In genomic region chr16:70770968-70771552, GRCh38 we compare ENCODE assay signal across 8 cellular contexts. TPM values are rescaled to one million over a fixed set of nuclear protein-coding genes. Genes with fewer than 3 reads are reported as not detected.
A peak's percentile ranks its signal among the peaks of the same experiment; 100 is the strongest.
DNase-seq lines count a peak whose midpoint lies in the region; ATAC-seq and TF ChIP-seq lines count a peak whose summit lies in the region.

No MANE protein-coding gene starts in this region.

- H3K9me3 ChIP-seq in Caco-2 (no peaks in the 10 kb centered on the region), HCT116 (ENCODE audit: control insufficient read depth in 1 of 2, insufficient read depth in 1 of 2, low read depth in 1 of 2, low read length in 2 of 2) (no peaks in the 10 kb centered on the region), Peyer's patch (no peaks in the 10 kb centered on the region)

- H3K9me3 Mint-ChIP-seq in Caco-2 (ENCODE audit: unreplicated experiment) (no peaks in the 10 kb centered on the region), osteocyte (ENCODE audit: unreplicated experiment) (no peaks in the 10 kb centered on the region)
- H3K9me3 Mint-ChIP-seq in activated T-helper 2 cell treated with anti-CD3 and anti-CD28 coated beads, Interferon-gamma antibody, Interleukin-2, Interleukin-4, amounts not matched to agents 10 μg/mL and 5 μg/mL and 100 μg/mL, durations not matched to agents 14 hours and 24 hours and 36 hours = no peaks in the 10 kb centered on the region

- H3K79me2 ChIP-seq in HCT116 (ENCODE audit: insufficient read depth, low read length) = no peaks in the 10 kb centered on the region

- BruUV-seq in Caco-2 (replicated peaks; lab: Mats Ljungman, UMichigan) (no TSS peak), HCT116 (replicated peaks; lab: Mats Ljungman, UMichigan) (no TSS peak)

- no peaks in the 10 kb centered on the region for H3K4me1 ChIP-seq in Caco-2
- peaks cover 3 to 18% of the 10 kb centered on the region in 2 experiments for H3K4me1 ChIP-seq in HCT116 (ENCODE audit: control insufficient read depth in 1 of 2, insufficient read depth in 2 of 2, low read length in 2 of 2)
- no peaks in the 10 kb centered on the region for H3K4me1 ChIP-seq in Peyer's patch

- no peaks in the 10 kb centered on the region for H3K9me2 ChIP-seq in HCT116 (ENCODE audit: insufficient read depth)

- H3K27ac ChIP-seq in HCT116 (ENCODE audit: low read depth, low read length) = no peak overlapping the region
- H3K27ac ChIP-seq in Peyer's patch = no peak overlapping the region

- no peak overlapping the region for H2AFZ ChIP-seq in HCT116 (ENCODE audit: low read depth, low read length, poor library complexity, severe bottlenecking)

- no peaks in the 10 kb centered on the region; the same call in 1 of the 2 replicates for H3K36me3 ChIP-seq in Caco-2 (ENCODE audit: control insufficient read depth, insufficient read depth, low read length)
- peaks cover 0 to 2% of the 10 kb centered on the region in 2 experiments; a peak in 2 of 4 replicates for H3K36me3 ChIP-seq in HCT116 (ENCODE audit: control insufficient read depth in 1 of 2, insufficient read depth in 2 of 2, low read length in 2 of 2)
- peaks cover 0 to 57% (median 0%) of the 10 kb centered on the region in 3 donors for H3K36me3 ChIP-seq in Peyer's patch

- TF ChIP-seq POLR2A in HCT116 (IDR thresholded peaks at IDR 0.05; ENCODE audit: borderline replicate concordance, extremely low read depth, insufficient read depth, insufficient read length) (no peak), Peyer's patch (IDR thresholded peaks at IDR 0.05) (no peak)

- peaks cover 52% of the 10 kb centered on the region for H3K36me3 Mint-ChIP-seq in Caco-2 (ENCODE audit: insufficient read depth, unreplicated experiment)
- H3K36me3 Mint-ChIP-seq in activated T-helper 2 cell treated with anti-CD3 and anti-CD28 coated beads, Interferon-gamma antibody, Interleukin-2, Interleukin-4, amounts not matched to agents 10 μg/mL and 5 μg/mL and 100 μg/mL, durations not matched to agents 14 hours and 24 hours and 36 hours (ENCODE audit: low read depth) = peaks cover 12% of the 10 kb centered on the region
- peaks cover 21% of the 10 kb centered on the region for H3K36me3 Mint-ChIP-seq in osteocyte (ENCODE audit: unreplicated experiment)

- ATAC-seq in HCT116 (peak; percentile 87), GM18873 (IDR thresholded peaks at IDR 0.05; ENCODE audit: low FRiP score, unreplicated experiment) (no peak)

- peak; percentile 96 for TF ChIP-seq RAD21 in HCT116 (IDR thresholded peaks at IDR 0.05; ENCODE audit: low read depth)

- no peak overlapping the region for H3K4me3 Mint-ChIP-seq in Caco-2 (ENCODE audit: unreplicated experiment)
- H3K4me3 Mint-ChIP-seq in activated T-helper 2 cell treated with anti-CD3 and anti-CD28 coated beads, Interferon-gamma antibody, Interleukin-2, Interleukin-4, amounts not matched to agents 10 μg/mL and 5 μg/mL and 100 μg/mL, durations not matched to agents 14 hours and 24 hours and 36 hours (ENCODE audit: low read depth) = no peak overlapping the region
- H3K4me3 Mint-ChIP-seq in osteocyte (ENCODE audit: unreplicated experiment) = no peak overlapping the region

- no peak overlapping the region for H3K4me2 ChIP-seq in HCT116 (ENCODE audit: low read length)

- H3K4me3 ChIP-seq in Caco-2 (ENCODE audit: low read depth, low read length) (no peak overlapping the region), HCT116 (replicated peaks in 1 of 2; ENCODE audit: low read depth in 1 of 2, low read length in 2 of 2) (no peak overlapping the region), Peyer's patch (no peak overlapping the region), foreskin fibroblast (ENCODE audit: low read depth in 1 of 2, low read length in 2 of 2) (no peak overlapping the region)

- intact Hi-C loops in Caco-2 (cut with micrococcal nuclease; ENCODE audit: unreplicated experiment) = loop anchor here (2.0 kb wide), 2 partner anchors 88 to 114 kb away; no protein-coding TSS in a partner anchor
- intact Hi-C loops in HCT116 (cut with micrococcal nuclease) = loop anchor here (1.0 kb wide), 2 partner anchors 91 to 118 kb away; no protein-coding TSS in a partner anchor
- intact Hi-C loops in activated T-helper 2 cell treated with anti-CD3 and anti-CD28 coated beads, Interferon-gamma antibody, Interleukin-2, Interleukin-4, amounts not matched to agents 10 μg/mL and 5 μg/mL and 100 μg/mL, durations not matched to agents 14 hours and 24 hours and 36 hours (cut with micrococcal nuclease) = loop anchor here (1.0 kb wide), 2 partner anchors 34 to 91 kb away; no protein-coding TSS in a partner anchor

- H3K27me3 Mint-ChIP-seq in Caco-2 (ENCODE audit: insufficient read depth, unreplicated experiment) (no peaks in the 10 kb centered on the region), osteocyte (ENCODE audit: unreplicated experiment) (no peaks in the 10 kb centered on the region)
- no peaks in the 10 kb centered on the region for H3K27me3 Mint-ChIP-seq in activated T-helper 2 cell treated with anti-CD3 and anti-CD28 coated beads, Interferon-gamma antibody, Interleukin-2, Interleukin-4, amounts not matched to agents 10 μg/mL and 5 μg/mL and 100 μg/mL, durations not matched to agents 14 hours and 24 hours and 36 hours (ENCODE audit: low read depth)

- H3K27ac Mint-ChIP-seq in Caco-2 (ENCODE audit: unreplicated experiment) = no peak overlapping the region
- H3K27ac Mint-ChIP-seq in activated T-helper 2 cell treated with anti-CD3 and anti-CD28 coated beads, Interferon-gamma antibody, Interleukin-2, Interleukin-4, amounts not matched to agents 10 μg/mL and 5 μg/mL and 100 μg/mL, durations not matched to agents 14 hours and 24 hours and 36 hours = no peak overlapping the region
- peak overlapping the region; percentile 10 for H3K27ac Mint-ChIP-seq in osteocyte (ENCODE audit: unreplicated experiment)

- H3K27me3 ChIP-seq in Caco-2 (replicated peaks; ENCODE audit: control insufficient read depth, insufficient read depth, low read length) (no peaks in the 10 kb centered on the region), HCT116 (ENCODE audit: insufficient read depth, low read length) (no peaks in the 10 kb centered on the region), Peyer's patch (no peaks in the 10 kb centered on the region)

- DNase-seq in Caco-2 (peak; percentile 68 to 82), HCT116 (ENCODE audit: low read depth, low spot score) (peak; percentile 32), Peyer's patch (peak; percentile 38 to 77 (median 73)), foreskin fibroblast (peak; percentile 58 to 84), osteocyte (ENCODE audit: extremely low spot score, unreplicated experiment) (no peak), ureter (ENCODE audit: low spot score) (peak; percentile 76)
- peak; percentile 48 for DNase-seq in activated T-helper 2 cell treated with anti-CD3 and anti-CD28 coated beads, Interferon-gamma antibody, Interleukin-2, Interleukin-4, amounts not matched to agents 10 μg/mL and 5 μg/mL and 100 μg/mL, durations not matched to agents 14 hours and 24 hours and 36 hours (ENCODE audit: low spot score)

- H3K9ac ChIP-seq in HCT116 (ENCODE audit: low read length) = no peak overlapping the region

- peaks cover 6% of the 10 kb centered on the region for H3K4me1 Mint-ChIP-seq in Caco-2 (ENCODE audit: low read depth, unreplicated experiment)
- peaks cover 2% of the 10 kb centered on the region for H3K4me1 Mint-ChIP-seq in activated T-helper 2 cell treated with anti-CD3 and anti-CD28 coated beads, Interferon-gamma antibody, Interleukin-2, Interleukin-4, amounts not matched to agents 10 μg/mL and 5 μg/mL and 100 μg/mL, durations not matched to agents 14 hours and 24 hours and 36 hours (ENCODE audit: low read depth)
- H3K4me1 Mint-ChIP-seq in osteocyte (ENCODE audit: unreplicated experiment) = peaks cover 29% of the 10 kb centered on the region

- RAD21 ChIA-PET in HCT116 (lab: Charles Lee; ENCODE audit: low non-redundant PET in 1 of 2, low total read pairs in 2 of 2, uncharacterized antibody in 2 of 2, unreplicated experiment in 2 of 2) = interaction anchor here (0.6 to 1.5 kb wide), 8 partner anchors 84 to 1723 kb away, joined by 3 to 9 read pairs (median 3); partner anchors contain the start of gene MTSS2 (in 1 of the 2)

- no peaks in the 10 kb centered on the region for H4K20me1 ChIP-seq in HCT116 (ENCODE audit: insufficient read depth)

- CTCF ChIA-PET in Caco-2 (lab: Charles Lee) = interaction anchor here (0.5 to 1.5 kb wide), 19 partner anchors 9 to 1453 kb away, joined by 3 to 9 read pairs (median 4); no protein-coding TSS in a partner anchor
- CTCF ChIA-PET in HCT116 (lab: Charles Lee) = interaction anchor here (0.5 to 2.6 kb wide), 24 partner anchors 10 to 666 kb away, joined by 3 to 43 read pairs (median 4); partner anchors contain the start of gene MTSS2

- POLR2A ChIA-PET in Caco-2 (lab: Charles Lee) (interaction anchor here (0.6 to 1.3 kb wide), 3 partner anchors 30 to 613 kb away, joined by 4 to 8 read pairs (median 4); no protein-coding TSS in a partner anchor), HCT116 (lab: Charles Lee) (interaction anchor here (0.8 kb wide), 1 partner anchor 384 kb away, joined by 3 read pairs; no protein-coding TSS in a partner anchor)

- TF ChIP-seq CTCF in Caco-2 (IDR thresholded peaks at IDR 0.05; ENCODE audit: insufficient read depth in 1 of 2, low read depth in 1 of 2, low read length in 1 of 2, severe bottlenecking in 1 of 2, unreplicated experiment in 1 of 2) (peak; percentile 97), HCT116 (IDR thresholded peaks at IDR 0.05 in 2 of 3, conservative IDR thresholded peaks at IDR 0.05 in 1 of 3; ENCODE audit: borderline replicate concordance in 1 of 3, insufficient read depth in 1 of 3, low read depth in 2 of 3, low read length in 2 of 3) (peak; percentile 84 to 97 (median 92)), Peyer's patch (IDR thresholded peaks at IDR 0.05) (peak; percentile 71 to 90 (median 88)), foreskin fibroblast (IDR thresholded peaks at IDR 0.05; ENCODE audit: low read depth, low read length) (peak; percentile 92), osteocyte (IDR thresholded peaks at IDR 0.05) (peak; percentile 92)

TF ChIP-seq in HCT116, 20 proteins besides CTCF, POLR2A, EP300 and RAD21:
- TF ChIP-seq YY1 (IDR thresholded peaks at IDR 0.05; ENCODE audit: extremely low read depth, insufficient replicate concordance, low read depth, low read length) (peak; percentile 6), SP1 (IDR thresholded peaks at IDR 0.05; ENCODE audit: low read depth) (no peak)
TF ChIP-seq in HCT116: peak in this region for 1.

RNA-seq across cellular contexts. Expression of gene VAC14, which starts 29.9 kb away (rescaled TPM):
- total RNA-seq in Caco-2 (2022) (63.5 and 67.3 TPM in 2 replicates), HCT116 (2021; ENCODE audit: unreplicated experiment) (35.3 TPM), Peyer's patch (100 to 1,000 TPM in 1 of 4 donors, 10 to 100 TPM in 3; 44.0 to 106 (median 64.5) TPM), osteocyte (44.5 and 45.3 TPM in 2 replicates), ureter (41.1 TPM)
- polyA plus RNA-seq in HCT116 (2012) = 22.8 and 29.2 TPM in 2 replicates
- total RNA-seq in activated T-helper 2 cell treated with anti-CD3 and anti-CD28 coated beads, Interferon-gamma antibody, Interleukin-2, Interleukin-4, amounts not matched to agents 10 μg/mL and 5 μg/mL and 100 μg/mL, durations not matched to agents 14 hours and 24 hours and 36 hours = 30.9 and 34.8 TPM in 2 replicates
